In genomic region chr3:186933801-186934200, GRCh38 we compare ENCODE assay signal across 14 cellular contexts. TPM values are rescaled to one million over a fixed set of nuclear protein-coding genes. Genes with fewer than 3 reads are reported as not detected.
A peak's percentile ranks its signal among the peaks of the same experiment; 100 is the strongest.
DNase-seq lines count a peak whose midpoint lies in the region; ATAC-seq, FAIRE-seq and TF ChIP-seq lines count a peak whose summit lies in the region.
"Had no signal": no experiment of that assay in that cellular context is flagged by ENCODE, and none has a peak within 500 bp of the region (broad histone marks: within the 10 kb centered on the region; RNA-seq: fewer than 3 reads in every experiment).

No MANE protein-coding gene starts in this region.

- H3K4me3 ChIP-seq in heart right ventricle: peak overlapping the region in 1 of 10 donors; percentile 93
- no peak overlapping the region for H3K4me3 ChIP-seq in tibial artery

- no peaks in the 10 kb centered on the region for H3K9me3 Mint-ChIP-seq in immature natural killer cell
- H3K9me3 Mint-ChIP-seq: activated naive CD4-positive, alpha-beta T cell treated with anti-CD3 and anti-CD28 coated beads, Interleukin-2, amount 50 U/mL, for 24 hours; HFFc6; stimulated activated memory B cell treated with anti-CD40 and anti-IgM and Interleukin-4, amounts not matched to agents 10 μg/mL and 1 μg/mL and 100 μg/mL, for 72 hours had no signal

- TF ChIP-seq CTCF in heart right ventricle (IDR thresholded peaks at IDR 0.05) (no peak), tibial artery (IDR thresholded peaks at IDR 0.05) (no peak)

- DNase-seq in heart right ventricle: no peak
- no peak for DNase-seq in Right ventricle myocardium superior
- DNase-seq in NOMO-1 treated with dmso at 0.1 percent for 144 hours (lab: John Stamatoyannopoulos, UW; ENCODE audit: unreplicated experiment): peak; percentile 13
- DNase-seq in immature natural killer cell: no peak
- DNase-seq in tibial artery: no peak
- DNase-seq in activated CD4-positive, CD25-positive, alpha-beta regulatory T cell (lab: John Stamatoyannopoulos, UW): no peak
- DNase-seq in frontal cortex (ENCODE audit: low spot score in 2 of 2): no peak
- DNase-seq: HFFc6, mesendoderm, NCI-H2171, posterior cingulate gyrus had no signal

- H3K27me3 ChIP-seq in heart right ventricle: no peaks in the 10 kb centered on the region
- no peaks in the 10 kb centered on the region for H3K27me3 ChIP-seq in tibial artery

- H3K9me3 ChIP-seq in heart right ventricle (no peaks in the 10 kb centered on the region), tibial artery (no peaks in the 10 kb centered on the region)

- peaks cover 61 to 84% of the 10 kb centered on the region in 2 donors for H3K4me1 Mint-ChIP-seq in immature natural killer cell

- peaks cover 11 to 70% (median 55%) of the 10 kb centered on the region in 9 donors for H3K4me1 ChIP-seq in heart right ventricle
- H3K4me1 ChIP-seq in tibial artery: peaks cover 0 to 45% (median 30%) of the 10 kb centered on the region in 4 donors

- 73% methylated on average over 4 of the region's 4 CpGs for WGBS in heart right ventricle, 2 donors

- FAIRE-seq in frontal cortex (lab: Jason Lieb, UNC): no peak

- peaks cover 12 to 28% (median 16%) of the 10 kb centered on the region in 3 donors for H3K36me3 Mint-ChIP-seq in immature natural killer cell

- H3K4me3 Mint-ChIP-seq in immature natural killer cell: peak overlapping the region in 3 of 5 donors; percentile 27 to 99 (median 97)
- H3K4me3 Mint-ChIP-seq: HFFc6 had no signal

- H3K27ac ChIP-seq in heart right ventricle: peak overlapping the region in 9 of 10 donors; percentile 91 to 97 (median 96)
- H3K27ac ChIP-seq in tibial artery: peak overlapping the region; percentile 85 to 93

- no peak for ATAC-seq in heart right ventricle
- no peak for ATAC-seq in Right ventricle myocardium superior (ENCODE audit: poor library complexity)
- no peak for ATAC-seq in HG02610 (IDR thresholded peaks at IDR 0.05; ENCODE audit: unreplicated experiment)
- ATAC-seq: stimulated activated memory B cell treated with anti-CD40 and anti-IgM and Interleukin-4, amounts not matched to agents 10 μg/mL and 1 μg/mL and 100 μg/mL, for 72 hours had no signal

- H3K27ac Mint-ChIP-seq in immature natural killer cell: no peak overlapping the region
- H3K27ac Mint-ChIP-seq: HFFc6 had no signal

- H3K36me3 ChIP-seq in heart right ventricle (peaks cover 0 to 35% (median 3%) of the 10 kb centered on the region in 9 donors), tibial artery (peaks cover 0 to 4% (median 0%) of the 10 kb centered on the region in 3 donors)

- H3K27me3 Mint-ChIP-seq in immature natural killer cell (ENCODE audit: low read depth in 3 of 3): peaks cover 8 to 15% (median 9%) of the 10 kb centered on the region in 3 donors
- H3K27me3 Mint-ChIP-seq: activated naive CD4-positive, alpha-beta T cell treated with anti-CD3 and anti-CD28 coated beads, Interleukin-2, amount 50 U/mL, for 24 hours; stimulated activated memory B cell treated with anti-CD40 and anti-IgM and Interleukin-4, amounts not matched to agents 10 μg/mL and 1 μg/mL and 100 μg/mL, for 72 hours had no signal

- intact Hi-C loops in heart right ventricle (cut with DNase I): loop anchor here in 6 of 10 donors (5.0 to 10.0 kb wide), 9 partner anchors 44 to 999 kb away; partner anchors contain the start of gene TRA2B (in 1 of the 6)
- intact Hi-C loops in Right ventricle myocardium superior (cut with DNase I): loop anchor here (5.0 kb wide), 1 partner anchor 44 kb away; no protein-coding TSS in a partner anchor
- intact Hi-C loops in tibial artery (cut with DNase I; ENCODE audit: low total_unique reads): loop anchor here (5.0 to 10.0 kb wide), 4 partner anchors 44 to 254 kb away; no protein-coding TSS in a partner anchor

RNA-seq across cellular contexts. Expression of gene ST6GAL1, which starts 3.5 kb away (rescaled TPM):
- 10 to 100 TPM; 55.9 to 94.7 (median 68.7) TPM for total RNA-seq in heart right ventricle
- 10 to 100 TPM; 19.5 to 36.3 TPM for polyA plus RNA-seq in heart right ventricle
- total RNA-seq in Right ventricle myocardium superior: 67.4 TPM
- 100 to 1,000 TPM in 1 of 3 donors, 10 to 100 TPM in 2; 49.8 to 142 (median 74.4) TPM for polyA plus RNA-seq in immature natural killer cell
- 33.8 TPM for total RNA-seq in frontal cortex
